Comparison of ENCODE assay signal across 8 cellular contexts in the genomic region with DNA sequence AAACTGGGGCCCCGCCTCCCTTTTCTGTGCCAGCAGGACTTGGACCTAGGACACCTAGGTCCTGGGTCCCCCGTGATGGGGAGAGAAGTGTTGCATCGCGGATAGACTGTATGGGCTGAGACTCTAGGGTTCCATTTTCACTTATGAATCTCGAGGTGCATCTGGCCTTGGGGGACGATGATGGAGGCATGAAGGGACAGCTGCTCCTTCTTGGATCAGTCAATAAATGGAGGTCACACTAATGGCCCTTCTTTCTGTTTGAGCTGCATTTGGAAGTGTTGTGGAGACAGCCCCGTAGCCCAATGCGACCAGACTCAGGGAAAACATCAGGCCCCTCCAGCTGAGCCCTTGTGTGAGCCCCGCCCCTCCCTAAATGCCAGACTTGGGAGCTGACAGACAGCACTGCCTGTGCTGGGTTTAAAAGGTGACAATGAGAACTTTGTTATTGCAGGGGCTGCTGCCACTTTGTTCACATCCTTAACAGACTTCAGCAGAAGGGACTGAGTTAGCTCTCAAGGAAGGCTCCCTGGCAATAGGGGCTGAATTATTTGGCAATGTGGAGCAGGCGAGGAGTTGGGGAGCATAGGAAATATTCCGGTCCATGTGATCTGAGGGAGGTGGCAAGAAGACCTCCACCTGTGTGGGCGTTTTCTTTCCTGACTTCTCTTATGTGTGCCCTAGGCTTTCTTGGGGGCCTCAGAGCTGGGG. TPM values are rescaled to one million over a fixed set of nuclear protein-coding genes. Genes with fewer than 3 reads are reported as not detected.
DNase-seq lines count a peak whose midpoint lies in the region; ATAC-seq and TF ChIP-seq lines count a peak whose summit lies in the region.

No MANE protein-coding gene starts in this region.

- H3K9me3 Mint-ChIP-seq in glutamatergic neuron (ENCODE audit: unreplicated experiment), result peaks cover 24% of the 10 kb centered on the region

- ATAC-seq in GM21529 (IDR thresholded peaks at IDR 0.05; ENCODE audit: unreplicated experiment), result no peak

- peak overlapping the region; percentile 93 for H3K27ac ChIP-seq in VCaP

- peaks cover 16% of the 10 kb centered on the region for H3K27me3 Mint-ChIP-seq in glutamatergic neuron (ENCODE audit: unreplicated experiment)

- H3K27me3 ChIP-seq in skeletal muscle satellite cell (ENCODE audit: control insufficient read depth, insufficient read depth, low read length), result peaks cover 2% of the 10 kb centered on the region

- TF ChIP-seq CTCF in GM20000 (IDR thresholded peaks at IDR 0.05; ENCODE audit: extremely low read depth, missing control alignments), result no peak
- no peak for TF ChIP-seq CTCF in VCaP (conservative IDR thresholded peaks at IDR 0.05)
- TF ChIP-seq CTCF in glutamatergic neuron (IDR thresholded peaks at IDR 0.05; ENCODE audit: partially characterized antibody, unreplicated experiment), result no peak

- peaks cover 15% of the 10 kb centered on the region for H3K4me1 ChIP-seq in skeletal muscle satellite cell (ENCODE audit: control insufficient read depth, insufficient read depth, low read length)

- peaks cover 44% of the 10 kb centered on the region for H3K4me1 Mint-ChIP-seq in glutamatergic neuron (ENCODE audit: low read depth, unreplicated experiment)

- peak overlapping the region; percentile 84 for H3K4me3 Mint-ChIP-seq in glutamatergic neuron (ENCODE audit: unreplicated experiment)

- no peaks in the 10 kb centered on the region for H3K9me3 ChIP-seq in skeletal muscle satellite cell (replicated peaks; ENCODE audit: low read length)

- H3K4me3 ChIP-seq in skeletal muscle satellite cell (ENCODE audit: low read length), result peak overlapping the region; percentile 71

- peaks cover 4% of the 10 kb centered on the region for H3K36me3 ChIP-seq in skeletal muscle satellite cell (ENCODE audit: insufficient read depth, low read length)

- H3K27ac Mint-ChIP-seq in glutamatergic neuron (ENCODE audit: unreplicated experiment), result peak overlapping the region; percentile 98

- peak; percentile 53 for DNase-seq in GM20000 (ENCODE audit: low spot score)
- peak; percentile 69 for DNase-seq in glutamatergic neuron
- DNase-seq in SK-N-DZ (ENCODE audit: low spot score), result no peak
- DNase-seq in NK-92 treated with Interleukin-12 subunit alpha and Interleukin-12 subunit beta, amount 100 ng/mL, for 24 hours (lab: John Stamatoyannopoulos, UW), result no peak
- no peak for DNase-seq in NCI-H1048 (lab: John Stamatoyannopoulos, UW)

- H3K36me3 Mint-ChIP-seq in glutamatergic neuron (ENCODE audit: unreplicated experiment), result peaks cover 10% of the 10 kb centered on the region

- peak overlapping the region; percentile 83 for H3K4me2 ChIP-seq in skeletal muscle satellite cell (ENCODE audit: low read length)

- peak overlapping the region; percentile 82 for H3K9ac ChIP-seq in skeletal muscle satellite cell (ENCODE audit: low read depth, low read length)

RNA-seq across cellular contexts. Expression of gene DTX3, which starts 0.8 kb away (rescaled TPM):
- total RNA-seq in glutamatergic neuron (ENCODE audit: unreplicated experiment), result 99.6 TPM
- 1.3 and 2.0 TPM in 2 replicates for total RNA-seq in skeletal muscle satellite cell (2012; rRNA removed)
- polyA plus RNA-seq in SK-N-DZ (2014; cell fraction: cytosol; rRNA removed), result 52.8 and 68.0 TPM in 2 replicates
- 222 and 224 TPM in 2 replicates for polyA plus RNA-seq in SK-N-DZ (2014; cell fraction: nucleus; rRNA removed)

RNA-seq across cellular contexts. Expression of gene ARHGEF25, which starts 5.8 kb away (rescaled TPM):
- 80.2 TPM for total RNA-seq in glutamatergic neuron (ENCODE audit: unreplicated experiment)
- total RNA-seq in skeletal muscle satellite cell (2012; rRNA removed), result 1.5 TPM in 2 replicates
- polyA plus RNA-seq in SK-N-DZ (2014; cell fraction: cytosol; rRNA removed), result 51.9 and 69.7 TPM in 2 replicates
- 189 and 482 TPM in 2 replicates for polyA plus RNA-seq in SK-N-DZ (2014; cell fraction: nucleus; rRNA removed)

RNA-seq across cellular contexts. Expression of gene PIP4K2C, which starts 14.5 kb away (rescaled TPM):
- total RNA-seq in glutamatergic neuron (ENCODE audit: unreplicated experiment), result 27.5 TPM
- 6.6 and 9.1 TPM in 2 replicates for total RNA-seq in skeletal muscle satellite cell (2012; rRNA removed)
- 21.4 and 26.5 TPM in 2 replicates for polyA plus RNA-seq in SK-N-DZ (2014; cell fraction: cytosol; rRNA removed)
- 19.3 and 24.9 TPM in 2 replicates for polyA plus RNA-seq in SK-N-DZ (2014; cell fraction: nucleus; rRNA removed)

RNA-seq across cellular contexts. Expression of gene B4GALNT1, which starts 27.5 kb away (rescaled TPM):
- 83.9 TPM for total RNA-seq in glutamatergic neuron (ENCODE audit: unreplicated experiment)
- 0.66 and 1.0 TPM in 2 replicates for total RNA-seq in skeletal muscle satellite cell (2012; rRNA removed)
- polyA plus RNA-seq in SK-N-DZ (2014; cell fraction: cytosol; rRNA removed), result 47.9 and 73.7 TPM in 2 replicates
- polyA plus RNA-seq in SK-N-DZ (2014; cell fraction: nucleus; rRNA removed), result 154 and 191 TPM in 2 replicates

RNA-seq across cellular contexts. Expression of gene KIF5A, which starts 55.6 kb away (rescaled TPM):
- total RNA-seq in glutamatergic neuron (ENCODE audit: unreplicated experiment), result 314 TPM
- total RNA-seq in skeletal muscle satellite cell (2012; rRNA removed), result 0.25 TPM in 1 of 2 replicates, not detected in the other
- polyA plus RNA-seq in SK-N-DZ (2014; cell fraction: cytosol; rRNA removed), result 18.1 and 20.0 TPM in 2 replicates
- 59.9 and 84.5 TPM in 2 replicates for polyA plus RNA-seq in SK-N-DZ (2014; cell fraction: nucleus; rRNA removed)

Comparison
In these comparisons a context has a peak if more than half of its experiments do, and no peak if none do; other contexts are left out.
1. DNase-seq: peak in GM20000 (single experiment) and glutamatergic neuron (single experiment); none in SK-N-DZ (single experiment), NK-92 treated with Interleukin-12 subunit alpha and Interleukin-12 subunit beta, amount 100 ng/mL, for 24 hours (single experiment) and NCI-H1048 (single experiment).